ENCODE assay signal across 23 cellular contexts in the genomic region with DNA sequence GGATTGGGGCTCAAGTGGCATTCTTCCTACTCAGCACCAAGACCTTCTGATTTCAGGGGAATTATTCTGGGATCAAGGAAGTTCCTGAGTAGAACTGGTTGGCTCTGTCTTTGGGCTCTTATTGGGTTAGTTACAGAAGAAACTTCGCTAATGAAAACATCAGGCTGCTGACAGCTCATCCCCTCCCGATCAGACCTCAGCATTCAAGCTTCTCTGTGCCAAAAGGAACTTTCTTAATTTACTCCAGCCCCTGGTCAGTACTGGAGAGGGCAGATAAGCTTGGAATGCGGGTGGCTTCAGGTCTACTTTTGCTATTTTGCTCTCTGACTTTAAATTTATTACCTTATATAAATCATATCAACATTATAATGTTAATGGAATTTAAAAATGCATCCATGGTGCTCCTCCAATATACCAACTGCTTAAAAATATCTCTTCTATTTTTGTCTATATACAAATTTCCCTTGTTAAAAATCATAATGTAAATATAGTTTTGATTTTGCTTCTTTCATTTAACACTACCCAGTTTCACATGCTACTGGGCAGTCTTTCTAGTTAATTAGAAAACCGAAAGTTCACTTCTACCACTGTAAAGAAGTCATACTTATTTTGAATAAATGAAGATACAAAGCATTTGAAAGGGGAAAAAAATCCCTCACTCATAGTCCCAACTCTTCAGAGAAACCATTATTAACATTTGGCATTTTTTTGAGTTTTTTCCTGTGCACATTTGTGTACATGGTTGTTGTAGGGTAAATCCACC. TPM values are rescaled to one million over a fixed set of nuclear protein-coding genes. Genes with fewer than 3 reads are reported as not detected.
DNase-seq lines count a peak whose midpoint lies in the region; ATAC-seq, FAIRE-seq and TF ChIP-seq lines count a peak whose summit lies in the region.
"Had no signal": no experiment of that assay in that cellular context is flagged by ENCODE, and none has a peak within 500 bp of the region (broad histone marks: within the 10 kb centered on the region; RNA-seq: fewer than 3 reads in every experiment).

No MANE protein-coding gene starts in this region.

- H2BK20ac ChIP-seq in H9 (ENCODE audit: low read depth, low read length, poor library complexity, severe bottlenecking), result no peak overlapping the region

- no peak overlapping the region for H2AK5ac ChIP-seq in H9 (ENCODE audit: insufficient read length, low read length)

- no peak overlapping the region for H3T11ph ChIP-seq in H9 (ENCODE audit: low read length)

- no peak overlapping the region for H2BK12ac ChIP-seq in H9 (ENCODE audit: insufficient read length, low read depth, low read length)

- peaks cover 3% of the 10 kb centered on the region; the same call in 1 of the 2 replicates for H3K4me1 ChIP-seq in H9 (ENCODE audit: insufficient read depth, low read length)

- H3K4me3 Mint-ChIP-seq in chondrocyte (ENCODE audit: unreplicated experiment) (no peak overlapping the region), T-cell (no peak overlapping the region), H9 (no peak overlapping the region)
- H3K4me3 Mint-ChIP-seq: activated CD8-positive, alpha-beta T cell treated with anti-CD3 and anti-CD28 coated beads, Interleukin-2, amount 10 ng/mL, durations not matched to agents 7 days and 5 days; activated naive CD8-positive, alpha-beta T cell; brain; CD4-positive, alpha-beta T cell; stimulated activated naive B cell treated with anti-CD40 and anti-IgM and Interleukin-4, amounts not matched to agents 10 μg/mL and 1 μg/mL and 100 μg/mL, for 72 hours had no signal

- H3K23ac ChIP-seq in H9 (ENCODE audit: insufficient read length, low read depth, low read length), result no peak overlapping the region

- H3K4me1 Mint-ChIP-seq in chondrocyte (ENCODE audit: low read depth) (peaks cover 22% of the 10 kb centered on the region), T-cell (peaks cover 0 to 7% (median 6%) of the 10 kb centered on the region in 3 donors), H9 (peaks cover 15% of the 10 kb centered on the region in 2 experiments)
- H3K4me1 Mint-ChIP-seq: stimulated activated naive B cell treated with anti-CD40 and anti-IgM and Interleukin-4, amounts not matched to agents 10 μg/mL and 1 μg/mL and 100 μg/mL, for 72 hours had no signal

- H3K9me3 Mint-ChIP-seq in chondrocyte (ENCODE audit: low read depth) (no peaks in the 10 kb centered on the region), T-cell (no peaks in the 10 kb centered on the region), H9 (no peaks in the 10 kb centered on the region)
- H3K9me3 Mint-ChIP-seq: CD4-positive, alpha-beta T cell; stimulated activated naive B cell treated with anti-CD40 and anti-IgM and Interleukin-4, amounts not matched to agents 10 μg/mL and 1 μg/mL and 100 μg/mL, for 72 hours had no signal

- H2BK5ac ChIP-seq in H9 (ENCODE audit: insufficient read length, low read length), result no peak overlapping the region

- H4K20me1 ChIP-seq in H9 (ENCODE audit: control insufficient read depth, insufficient read depth, insufficient read length), result no peaks in the 10 kb centered on the region

- CTCF ChIA-PET in T-cell (lab: Charles Lee), result no interaction called here

- TF ChIP-seq CTCF in chondrocyte (IDR thresholded peaks at IDR 0.05) (no peak), H9 (conservative IDR thresholded peaks at IDR 0.05) (no peak)

- no peaks in the 10 kb centered on the region for H3K79me2 ChIP-seq in H9 (ENCODE audit: insufficient read depth, low read length)

- H3K9me3 ChIP-seq in H9 (ENCODE audit: control insufficient read depth, low read depth, low read length), result no peaks in the 10 kb centered on the region
- H3K9me3 ChIP-seq: tibial nerve had no signal

- no peaks in the 10 kb centered on the region for H3K23me2 ChIP-seq in H9 (ENCODE audit: insufficient read length, low read depth, low read length, poor library complexity, severe bottlenecking)

- no CpG with 5 or more reads among the region's 4 CpGs for WGBS in H9 (ENCODE audit: extremely low coverage, insufficient read length, low lambda C conversion rate)

- H3K27ac Mint-ChIP-seq in chondrocyte (ENCODE audit: unreplicated experiment), result peak overlapping the region; percentile 53
- H3K27ac Mint-ChIP-seq in T-cell, result no peak overlapping the region
- no peak overlapping the region for H3K27ac Mint-ChIP-seq in H9
- H3K27ac Mint-ChIP-seq: activated CD8-positive, alpha-beta T cell treated with anti-CD3 and anti-CD28 coated beads, Interleukin-2, amount 10 ng/mL, durations not matched to agents 7 days and 5 days; activated naive CD8-positive, alpha-beta T cell; CD4-positive, alpha-beta T cell; stimulated activated naive B cell treated with anti-CD40 and anti-IgM and Interleukin-4, amounts not matched to agents 10 μg/mL and 1 μg/mL and 100 μg/mL, for 72 hours had no signal

- no peaks in the 10 kb centered on the region for H3K79me1 ChIP-seq in H9 (ENCODE audit: insufficient read depth, low read depth, low read length, poor library complexity, severe bottlenecking)

- H3K14ac ChIP-seq in H9 (ENCODE audit: insufficient read depth, low read length), result no peak overlapping the region

- H2BK120ac ChIP-seq in H9 (ENCODE audit: low read depth, low read length, poor library complexity, severe bottlenecking), result no peak overlapping the region

- no peak overlapping the region for H3K18ac ChIP-seq in H9 (ENCODE audit: insufficient read length, low read depth, low read length)

- no peak overlapping the region for H2AFZ ChIP-seq in H9 (ENCODE audit: low read length)

- no peak overlapping the region for H3K4me2 ChIP-seq in H9 (ENCODE audit: insufficient read depth, insufficient read length, low read length)

- no peaks in the 10 kb centered on the region for H3K27me3 ChIP-seq in H9 (ENCODE audit: insufficient read depth, low read length)
- H3K27me3 ChIP-seq: tibial nerve had no signal

- ATAC-seq in GM18498 (IDR thresholded peaks at IDR 0.05; ENCODE audit: unreplicated experiment) (peak; percentile 84), HG02798 (IDR thresholded peaks at IDR 0.05; ENCODE audit: poor library complexity, unreplicated experiment) (peak; percentile 79), T-cell (replicated peaks in 1 of 4) (no peak)
- ATAC-seq: activated CD8-positive, alpha-beta T cell treated with anti-CD3 and anti-CD28 coated beads, Interleukin-2, amount 10 ng/mL, durations not matched to agents 7 days and 5 days; Panc1; sciatic nerve; stimulated activated naive B cell treated with anti-CD40 and anti-IgM and Interleukin-4, amounts not matched to agents 10 μg/mL and 1 μg/mL and 100 μg/mL, for 72 hours had no signal

- no peak overlapping the region for H3K4ac ChIP-seq in H9 (ENCODE audit: low read depth, low read length)

- POLR2A ChIA-PET in T-cell (lab: Charles Lee), result interaction anchor here in 1 of 2 donors (0.6 kb wide), 1 partner anchor 1965 kb away, joined by 3 read pairs; no protein-coding TSS in a partner anchor

- DNase-seq in GM19239 (ENCODE audit: insufficient read length, low spot score) (no peak), chondrocyte (ENCODE audit: low spot score) (no peak), T-cell (no peak), H9 (no peak), substantia nigra (lab: John Stamatoyannopoulos, UW) (no peak), NCI-H510A (lab: John Stamatoyannopoulos, UW) (no peak)
- DNase-seq: activated CD4-positive, CD25-positive, alpha-beta regulatory T cell; activated CD8-positive, alpha-beta T cell treated with anti-CD3 and anti-CD28 coated beads, Interleukin-2, amount 10 ng/mL, durations not matched to agents 7 days and 5 days; activated T-cell treated with anti-CD3 and anti-CD28 coated beads, Interleukin-2, amount 50 U/mL, for 48 hours; CD4-positive, alpha-beta T cell; cortex of kidney; NCI-H1105 treated with DMSO at 0.1 percent for 48 hours; stimulated activated naive B cell treated with anti-CD40 and anti-IgM and Interleukin-4, amounts not matched to agents 10 μg/mL and 1 μg/mL and 100 μg/mL, for 72 hours; T-helper 9 cell had no signal

- H4K8ac ChIP-seq in H9 (replicated peaks; ENCODE audit: insufficient read length, low read depth, low read length), result no peak overlapping the region

- H4K5ac ChIP-seq in H9 (ENCODE audit: insufficient read length, low read depth, low read length), result no peak overlapping the region

- no peak overlapping the region for H3K56ac ChIP-seq in H9 (ENCODE audit: insufficient read length, low read depth, low read length)

- H4K91ac ChIP-seq in H9 (ENCODE audit: insufficient read length, low read depth, low read length), result no peak overlapping the region

- peaks cover 2% of the 10 kb centered on the region for H3K27me3 Mint-ChIP-seq in chondrocyte (ENCODE audit: low read depth)
- H3K27me3 Mint-ChIP-seq in T-cell, result no peaks in the 10 kb centered on the region
- H3K27me3 Mint-ChIP-seq in H9 (ENCODE audit: low read depth), result no peaks in the 10 kb centered on the region; the same call in 1 of the 2 replicates
- H3K27me3 Mint-ChIP-seq: activated naive CD8-positive, alpha-beta T cell; CD4-positive, alpha-beta T cell; stimulated activated naive B cell treated with anti-CD40 and anti-IgM and Interleukin-4, amounts not matched to agents 10 μg/mL and 1 μg/mL and 100 μg/mL, for 72 hours had no signal

- FAIRE-seq in GM19239 (lab: Jason Lieb, UNC), result peak; percentile 64

- H3K36me3 Mint-ChIP-seq in chondrocyte (ENCODE audit: low read depth) (no peaks in the 10 kb centered on the region), T-cell (peaks cover 3% of the 10 kb centered on the region), H9 (ENCODE audit: insufficient read depth in 1 of 3, low read depth in 3 of 3) (no peaks in the 10 kb centered on the region; a peak in 1 of 7 replicates)
- H3K36me3 Mint-ChIP-seq: brain; stimulated activated naive B cell treated with anti-CD40 and anti-IgM and Interleukin-4, amounts not matched to agents 10 μg/mL and 1 μg/mL and 100 μg/mL, for 72 hours had no signal

- H3K9ac ChIP-seq in H9 (ENCODE audit: extremely low read depth, insufficient read length, low read length), result no peak overlapping the region

- H3K27ac ChIP-seq in H9 (ENCODE audit: insufficient read length, low read depth, low read length) (no peak overlapping the region), substantia nigra (ENCODE audit: low read depth, low read length, poor library complexity, severe bottlenecking) (no peak overlapping the region)
- H3K27ac ChIP-seq: tibial nerve had no signal

- H2BK15ac ChIP-seq in H9 (ENCODE audit: low read depth, low read length), result no peak overlapping the region

RNA-seq across cellular contexts. Expression of gene PCARE, which starts 34.4 kb away (rescaled TPM):
- total RNA-seq in chondrocyte (not detected in 3 replicates), T-cell (not detected), H9 (2021) (not detected in 2 replicates)
- total RNA-seq: activated CD8-positive, alpha-beta T cell treated with anti-CD3 and anti-CD28 coated beads, Interleukin-2, amount 10 ng/mL, durations not matched to agents 7 days and 5 days; CD4-positive, alpha-beta T cell; lung microvascular endothelial cell; osteocyte had no signal

RNA-seq across cellular contexts. Expression of gene TOGARAM2, which starts 58.8 kb away (rescaled TPM):
- total RNA-seq in chondrocyte (0.07 to 0.72 TPM (median 0.49 TPM) in 3 replicates), T-cell (1 to 10 TPM; 1.7 to 5.2 (median 2.7) TPM), H9 (2021) (0.18 and 0.83 TPM in 2 replicates)
- total RNA-seq: osteocyte had no signal

Comparison
In these comparisons a context has a peak if more than half of its experiments do, and no peak if none do; other contexts are left out.
1. ATAC-seq: peak in GM18498 (single experiment) and HG02798 (single experiment); none in T-cell (0 of 4).